ENCODE assay signal across 20 cellular contexts in genomic region chr12:68532204-68532886, GRCh38.
DNase-seq lines count a peak whose midpoint lies in the region; ATAC-seq and TF ChIP-seq lines count a peak whose summit lies in the region.
"Had no signal": no experiment of that assay in that cellular context is flagged by ENCODE, and none has a peak within 500 bp of the region (broad histone marks: within the 10 kb centered on the region; RNA-seq: fewer than 3 reads in every experiment).

No MANE protein-coding gene starts in this region.

- H3K27ac ChIP-seq in heart left ventricle (peak overlapping the region in 6 of 12 donors; percentile 16 to 55 (median 36)), coronary artery (peak overlapping the region; percentile 14 to 65), tibial artery (peak overlapping the region; percentile 65 to 78)
- H3K27ac ChIP-seq: colonic mucosa had no signal

- TF ChIP-seq CTCF in heart left ventricle (IDR thresholded peaks at IDR 0.05) (no peak), coronary artery (IDR thresholded peaks at IDR 0.05) (no peak), tibial artery (IDR thresholded peaks at IDR 0.05) (no peak), Calu3 (IDR thresholded peaks at IDR 0.05; ENCODE audit: unreplicated experiment) (no peak)

- H3K9me3 Mint-ChIP-seq in natural killer cell treated with Interleukin-12 subunit alpha and Interleukin-12 subunit beta and Interleukin-15 and Interleukin-18, amount 100 ng/mL, for 72 hours: no peaks in the 10 kb centered on the region
- H3K9me3 Mint-ChIP-seq in Calu3 (ENCODE audit: low read depth, unreplicated experiment): no peaks in the 10 kb centered on the region
- H3K9me3 Mint-ChIP-seq: neural crest cell had no signal

- H3K4me1 ChIP-seq in heart left ventricle (peaks cover 0 to 26% (median 0%) of the 10 kb centered on the region in 12 donors), tibial artery (peaks cover 0 to 52% (median 26%) of the 10 kb centered on the region in 4 donors)
- H3K4me1 ChIP-seq: body of pancreas, colonic mucosa had no signal

- H3K36me3 ChIP-seq in heart left ventricle (no peaks in the 10 kb centered on the region), tibial artery (no peaks in the 10 kb centered on the region)
- H3K36me3 ChIP-seq: colonic mucosa had no signal

- no peaks in the 10 kb centered on the region for H3K36me3 Mint-ChIP-seq in natural killer cell treated with Interleukin-12 subunit alpha and Interleukin-12 subunit beta and Interleukin-15 and Interleukin-18, amount 100 ng/mL, for 72 hours
- no peaks in the 10 kb centered on the region for H3K36me3 Mint-ChIP-seq in Calu3 (ENCODE audit: insufficient read depth, unreplicated experiment)

- intact Hi-C loops in Right ventricle myocardium inferior (cut with DNase I) (loop anchor here (10.0 kb wide), 1 partner anchor 168 kb away; no protein-coding TSS in a partner anchor), heart left ventricle (cut with DNase I) (loop anchor here in 5 of 10 donors (5.0 to 10.0 kb wide), 4 partner anchors 72 to 168 kb away; no protein-coding TSS in a partner anchor), tibial artery (cut with DNase I; ENCODE audit: low total_unique reads) (loop anchor here (5.0 kb wide), 1 partner anchor 35 kb away; no protein-coding TSS in a partner anchor), Calu3 (cut with micrococcal nuclease; ENCODE audit: unreplicated experiment) (no loop called here)

- 68 to 72% (median 71%) methylated on average over 1 of the region's 1 CpG for WGBS in heart left ventricle, 4 donors

- H3K27me3 Mint-ChIP-seq in natural killer cell treated with Interleukin-12 subunit alpha and Interleukin-12 subunit beta and Interleukin-15 and Interleukin-18, amount 100 ng/mL, for 72 hours: no peaks in the 10 kb centered on the region
- no peaks in the 10 kb centered on the region for H3K27me3 Mint-ChIP-seq in Calu3 (ENCODE audit: unreplicated experiment)
- H3K27me3 Mint-ChIP-seq: activated CD4-positive, alpha-beta T cell treated with anti-CD3 and anti-CD28 coated beads for 36 hours; activated naive CD8-positive, alpha-beta T cell had no signal

- no peak for TF ChIP-seq POLR2A in heart left ventricle (IDR thresholded peaks at IDR 0.05)

- H3K27me3 ChIP-seq in heart left ventricle (no peaks in the 10 kb centered on the region), tibial artery (no peaks in the 10 kb centered on the region)
- H3K27me3 ChIP-seq: body of pancreas, colonic mucosa had no signal

- ATAC-seq in Right ventricle myocardium inferior (peak; percentile 76), heart left ventricle (no peak)
- no peak for ATAC-seq in natural killer cell treated with Interleukin-12 subunit alpha and Interleukin-12 subunit beta and Interleukin-15 and Interleukin-18, amount 100 ng/mL, for 72 hours
- ATAC-seq: activated CD4-positive, alpha-beta T cell treated with anti-CD3 and anti-CD28 coated beads for 36 hours; body of pancreas; HCT116 had no signal

- no peak overlapping the region for H3K4me3 ChIP-seq in heart left ventricle
- no peak overlapping the region for H3K4me3 ChIP-seq in coronary artery
- H3K4me3 ChIP-seq in tibial artery: no peak overlapping the region
- H3K4me3 ChIP-seq: body of pancreas, colonic mucosa had no signal

- H3K4me3 Mint-ChIP-seq in natural killer cell treated with Interleukin-12 subunit alpha and Interleukin-12 subunit beta and Interleukin-15 and Interleukin-18, amount 100 ng/mL, for 72 hours: no peak overlapping the region
- H3K4me3 Mint-ChIP-seq in Calu3 (ENCODE audit: low read depth, unreplicated experiment): no peak overlapping the region
- H3K4me3 Mint-ChIP-seq: activated CD4-positive, alpha-beta T cell treated with anti-CD3 and anti-CD28 coated beads for 36 hours; activated naive CD8-positive, alpha-beta T cell; activated T-helper 1 cell treated with anti-CD3 and anti-CD28 coated beads, Interleukin-12 subunit alpha, Interleukin-12 subunit beta, Interleukin-2, Interleukin-4 antibody, amounts not matched to agents 30 ng/mL and 10 ng/mL and 1 ng/mL, durations not matched to agents 14 hours and 24 hours and 36 hours; neural crest cell had no signal

- H3K9me3 ChIP-seq in heart left ventricle: no peaks in the 10 kb centered on the region
- H3K9me3 ChIP-seq in tibial artery: no peaks in the 10 kb centered on the region
- H3K9me3 ChIP-seq: body of pancreas, colonic mucosa had no signal

- DNase-seq in Right ventricle myocardium inferior (ENCODE audit: missing footprints) (no peak), heart left ventricle (no peak), coronary artery (ENCODE audit: low spot score) (no peak), tibial artery (no peak), NCI-H1930 (lab: John Stamatoyannopoulos, UW) (no peak), Calu3 (no peak), NCI-H2196 treated with DMSO at 0.1 percent for 48 hours (lab: John Stamatoyannopoulos, UW; ENCODE audit: unreplicated experiment) (no peak)
- DNase-seq in natural killer cell treated with Interleukin-12 subunit alpha and Interleukin-12 subunit beta and Interleukin-15 and Interleukin-18, amount 100 ng/mL, for 72 hours (ENCODE audit: low spot score): no peak
- DNase-seq: activated CD4-positive, alpha-beta T cell treated with anti-CD3 and anti-CD28 coated beads for 36 hours; body of pancreas; C1 segment of cervical spinal cord; colonic mucosa; DMS 273 treated with DMSO at 0.1 percent for 48 hours; kidney glomerular epithelial cell; midbrain; NCI-H345 had no signal

- H3K4me1 Mint-ChIP-seq in natural killer cell treated with Interleukin-12 subunit alpha and Interleukin-12 subunit beta and Interleukin-15 and Interleukin-18, amount 100 ng/mL, for 72 hours (ENCODE audit: low read depth in 2 of 2): peaks cover 48 to 50% of the 10 kb centered on the region in 2 donors
- H3K4me1 Mint-ChIP-seq in Calu3 (ENCODE audit: low read depth, unreplicated experiment): no peaks in the 10 kb centered on the region
- H3K4me1 Mint-ChIP-seq: neural crest cell had no signal

- no TSS peak for BruUV-seq in Calu3 (replicated peaks; lab: Mats Ljungman, UMichigan)

- CTCF ChIA-PET in Calu3 (lab: Charles Lee): interaction anchor here (0.6 to 0.9 kb wide), 3 partner anchors 67 to 150 kb away, joined by 3 to 5 read pairs (median 5); no protein-coding TSS in a partner anchor

- H3K27ac Mint-ChIP-seq in natural killer cell treated with Interleukin-12 subunit alpha and Interleukin-12 subunit beta and Interleukin-15 and Interleukin-18, amount 100 ng/mL, for 72 hours: peak overlapping the region; percentile 1 to 67
- H3K27ac Mint-ChIP-seq in Calu3 (ENCODE audit: unreplicated experiment): no peak overlapping the region
- H3K27ac Mint-ChIP-seq: activated CD4-positive, alpha-beta T cell treated with anti-CD3 and anti-CD28 coated beads for 36 hours; activated naive CD8-positive, alpha-beta T cell had no signal
